20 cellular contexts compared by ENCODE assay signal in the genomic region with DNA sequence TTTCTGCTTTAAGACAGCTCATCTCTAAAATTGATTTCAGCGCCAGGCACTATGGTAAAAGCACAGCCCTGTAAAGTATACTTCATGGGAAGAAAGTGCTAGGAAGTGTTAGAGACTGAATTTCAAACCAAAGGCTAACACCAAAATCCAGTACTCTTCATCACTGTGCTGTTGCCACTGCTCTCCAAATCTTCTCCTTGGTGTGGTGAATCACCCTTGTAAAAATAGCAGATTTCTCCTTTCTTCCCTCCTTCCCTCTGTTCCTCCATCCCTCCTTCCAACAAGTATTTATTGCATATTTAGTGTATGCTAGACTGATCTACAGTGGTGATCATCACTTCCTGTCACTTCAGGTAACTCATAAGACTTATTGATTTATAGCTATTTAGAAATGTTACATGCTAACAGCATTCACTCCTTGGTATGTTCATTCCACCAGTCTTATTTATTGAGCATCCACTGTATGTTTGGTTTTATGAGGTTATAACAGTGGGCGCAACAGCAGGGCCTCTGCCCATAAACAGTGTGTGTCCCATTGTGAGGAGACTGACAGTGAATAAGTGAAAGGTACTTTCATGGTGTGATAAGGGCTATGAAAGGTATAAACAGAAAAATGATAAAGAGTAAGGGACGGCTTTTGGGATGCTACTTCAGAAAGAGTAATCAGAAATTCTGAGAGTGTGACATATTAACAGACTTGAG. TPM values are rescaled to one million over a fixed set of nuclear protein-coding genes. Genes with fewer than 3 reads are reported as not detected.
DNase-seq lines count a peak whose midpoint lies in the region; ATAC-seq, FAIRE-seq and TF ChIP-seq lines count a peak whose summit lies in the region.
"Had no signal": no experiment of that assay in that cellular context is flagged by ENCODE, and none has a peak within 500 bp of the region (broad histone marks: within the 10 kb centered on the region; RNA-seq: fewer than 3 reads in every experiment).

No MANE protein-coding gene starts in this region.

- 92% methylated on average over 3 of the region's 3 CpGs for WGBS in K562 (ENCODE audit: insufficient coverage, low coverage, missing lambda C conversion rate)

- no TSS peak for BruUV-seq in PC-3 (replicated peaks; lab: Mats Ljungman, UMichigan)
- no TSS peak for BruUV-seq in K562 (replicated peaks; lab: Mats Ljungman, UMichigan)

- H3F3A ChIP-seq in PC-3 (ENCODE audit: low read length, unreplicated experiment): no peaks in the 10 kb centered on the region

- no peak for TF ChIP-seq POLR2A in K562 (conservative IDR thresholded peaks at IDR 0.05)

- no peaks in the 10 kb centered on the region for H3K9me1 ChIP-seq in K562 (ENCODE audit: control insufficient read depth, insufficient read depth, low read length)

- no peak for DNase-seq in activated naive CD8-positive, alpha-beta T cell treated with anti-CD3 and anti-CD28 coated beads for 36 hours
- no peak for DNase-seq in PC-3
- no peak for DNase-seq in K562 (ENCODE audit: extremely low read depth in 1 of 4, low spot score in 3 of 4)
- DNase-seq in T1000 (lab: John Stamatoyannopoulos, UW): no peak
- no peak for DNase-seq in KBM-7
- DNase-seq: C1 segment of cervical spinal cord, MV-4-11, NCI-H1105, NCI-H146, NCI-H1930, NCI-H2107, NCI-H446, NCI-H524 treated with DMSO at 0.1 percent for 48 hours, NCI-H774, SK-N-SH had no signal

- no peak overlapping the region for H3K9ac ChIP-seq in PC-3 (ENCODE audit: low read length)
- H3K9ac ChIP-seq in K562 (ENCODE audit: insufficient read depth in 1 of 2, low read depth in 2 of 2, low read length in 2 of 2): no peak overlapping the region
- H3K9ac ChIP-seq: SK-N-SH had no signal

- no peaks in the 10 kb centered on the region for H3K9me3 Mint-ChIP-seq in activated naive CD8-positive, alpha-beta T cell (ENCODE audit: low read depth)
- H3K9me3 Mint-ChIP-seq in activated naive CD8-positive, alpha-beta T cell treated with anti-CD3 and anti-CD28 coated beads for 36 hours: no peaks in the 10 kb centered on the region

- peaks cover 30% of the 10 kb centered on the region for H3K4me1 Mint-ChIP-seq in activated naive CD8-positive, alpha-beta T cell (ENCODE audit: low read depth)
- H3K4me1 Mint-ChIP-seq in activated naive CD8-positive, alpha-beta T cell treated with anti-CD3 and anti-CD28 coated beads for 36 hours: peaks cover 9% of the 10 kb centered on the region

- FAIRE-seq in K562 (lab: Jason Lieb, UNC): peak; percentile 48
- FAIRE-seq: GM18507, HepG2 had no signal

- no peaks in the 10 kb centered on the region for H3K9me2 ChIP-seq in PC-3 (replicated peaks; ENCODE audit: low read length)
- H3K9me2 ChIP-seq: SK-N-SH had no signal

- peaks cover 32% of the 10 kb centered on the region for H3K36me3 Mint-ChIP-seq in activated naive CD8-positive, alpha-beta T cell
- peaks cover 47% of the 10 kb centered on the region for H3K36me3 Mint-ChIP-seq in activated naive CD8-positive, alpha-beta T cell treated with anti-CD3 and anti-CD28 coated beads for 36 hours

- TF ChIP-seq EP300 in K562 (IDR thresholded peaks at IDR 0.05; ENCODE audit: low read length): no peak

- CTCF ChIA-PET in PC-3 (lab: Charles Lee) (no interaction called here), K562 (lab: Yijun Ruan, JAX; ENCODE audit: low intra/inter-chr PET ratio) (no interaction called here)

- H3K27ac ChIP-seq in PC-3 (ENCODE audit: low read length) (no peak overlapping the region), K562 (ENCODE audit: extremely low read depth, low read depth, low read length) (no peak overlapping the region)

- H3K9me3 ChIP-seq in PC-3 (ENCODE audit: low read length) (no peaks in the 10 kb centered on the region), K562 (replicated peaks; ENCODE audit: control insufficient read depth, insufficient read depth, low read depth, low read length) (no peaks in the 10 kb centered on the region)
- H3K9me3 ChIP-seq: SK-N-SH had no signal

- intact Hi-C loops in PC-3 (cut with micrococcal nuclease) (no loop called here), K562 (cut with micrococcal nuclease) (no loop called here)

- no peak for TF ChIP-seq RAD21 in K562 (CRISPR knock-in tag; conservative IDR thresholded peaks at IDR 0.05 in 1 of 2, IDR thresholded peaks at IDR 0.05 in 1 of 2)

- in situ Hi-C loops in K562 (cut with MboI): no loop called here
- in situ Hi-C loops in KBM-7 (cut with MboI; ENCODE audit: low pct_unique_long_range_greater_than_20kb, low sequenced_read_pairs): no loop called here

- no peaks in the 10 kb centered on the region for H3K79me2 ChIP-seq in PC-3 (ENCODE audit: low read length)
- no peaks in the 10 kb centered on the region for H3K79me2 ChIP-seq in K562 (ENCODE audit: control insufficient read depth, insufficient read depth, low read length)

- H2AFZ ChIP-seq in PC-3 (ENCODE audit: low read length) (no peak overlapping the region), K562 (ENCODE audit: low read depth, low read length) (no peak overlapping the region)

- H4K20me1 ChIP-seq in PC-3 (ENCODE audit: low read length): no peaks in the 10 kb centered on the region
- no peaks in the 10 kb centered on the region for H4K20me1 ChIP-seq in K562 (replicated peaks; ENCODE audit: control insufficient read depth, insufficient read depth, low read length)

- no peaks in the 10 kb centered on the region for H3K27me3 Mint-ChIP-seq in activated naive CD8-positive, alpha-beta T cell
- H3K27me3 Mint-ChIP-seq in activated naive CD8-positive, alpha-beta T cell treated with anti-CD3 and anti-CD28 coated beads for 36 hours: no peaks in the 10 kb centered on the region

- peak; percentile 71 for ATAC-seq in PC-3
- no peak for ATAC-seq in K562
- ATAC-seq in HG02884 (IDR thresholded peaks at IDR 0.05; ENCODE audit: unreplicated experiment): no peak
- ATAC-seq: HCT116, HepG2 had no signal

- H3K4me2 ChIP-seq in PC-3 (ENCODE audit: low read length): no peak overlapping the region
- no peak overlapping the region for H3K4me2 ChIP-seq in K562 (ENCODE audit: insufficient read depth, low read length)
- H3K4me2 ChIP-seq: SK-N-SH had no signal

- no peaks in the 10 kb centered on the region for H3K4me1 ChIP-seq in PC-3 (ENCODE audit: insufficient read depth, low read length)
- H3K4me1 ChIP-seq in K562 (replicated peaks in 1 of 2; ENCODE audit: control insufficient read depth in 2 of 2, insufficient read depth in 2 of 2, low read length in 2 of 2): no peaks in the 10 kb centered on the region

- H3K27me3 ChIP-seq in PC-3 (ENCODE audit: low read length): no peaks in the 10 kb centered on the region
- H3K27me3 ChIP-seq in K562 (ENCODE audit: control insufficient read depth in 2 of 2, insufficient read depth in 2 of 2, low read length in 2 of 2): no peaks in the 10 kb centered on the region

- POLR2A ChIA-PET in PC-3 (lab: Charles Lee; ENCODE audit: unreplicated experiment) (no interaction called here), K562 (lab: Yijun Ruan, JAX) (interaction anchor here (1.0 to 1.4 kb wide), 2 partner anchors 12 to 19 kb away, joined by 3 read pairs; no protein-coding TSS in a partner anchor)

- TF ChIP-seq CTCF in PC-3 (conservative IDR thresholded peaks at IDR 0.05; ENCODE audit: low read depth, low read length) (no peak), K562 (IDR thresholded peaks at IDR 0.05 in 2 of 3, conservative IDR thresholded peaks at IDR 0.05 in 1 of 3; ENCODE audit: insufficient read depth in 2 of 3, low read depth in 1 of 3, low read length in 3 of 3) (no peak)

- peak overlapping the region; percentile 36 for H3K27ac Mint-ChIP-seq in activated naive CD8-positive, alpha-beta T cell
- H3K27ac Mint-ChIP-seq in activated naive CD8-positive, alpha-beta T cell treated with anti-CD3 and anti-CD28 coated beads for 36 hours: no peak overlapping the region

- H3K4me3 ChIP-seq in PC-3 (ENCODE audit: low read length) (no peak overlapping the region), K562 (no peak overlapping the region)

- H3K36me3 ChIP-seq in PC-3 (ENCODE audit: low read depth, low read length): peaks cover 92% of the 10 kb centered on the region
- H3K36me3 ChIP-seq in K562 (ENCODE audit: control insufficient read depth, insufficient read depth, low read length): peaks cover 95% of the 10 kb centered on the region

- H3K4me3 Mint-ChIP-seq in activated naive CD8-positive, alpha-beta T cell: no peak overlapping the region
- H3K4me3 Mint-ChIP-seq in activated naive CD8-positive, alpha-beta T cell treated with anti-CD3 and anti-CD28 coated beads for 36 hours: no peak overlapping the region

TF ChIP-seq in K562, 482 proteins besides CTCF, POLR2A, EP300 and RAD21 (continues in another document):
- TF ChIP-seq POLR2AphosphoS5 (IDR thresholded peaks at IDR 0.05; ENCODE audit: control insufficient read depth, insufficient read depth, low read depth, low read length) (no peak), HOXB6 (CRISPR knock-in tag; IDR thresholded peaks at IDR 0.05; ENCODE audit: borderline replicate concordance) (no peak)

RNA-seq across cellular contexts. Expression of a gene that starts 20.0 kb away (rescaled TPM):
- 10 to 100 TPM; 55.5 to 57.3 TPM for total RNA-seq in activated naive CD8-positive, alpha-beta T cell treated with anti-CD3 and anti-CD28 coated beads for 36 hours
- total RNA-seq in PC-3 (2014; rRNA removed) (32.2 and 59.6 TPM in 2 replicates), K562 (2014; rRNA removed) (20.5 and 23.2 TPM in 2 replicates), K562 (2014; rRNA removed; fragmentation: Illumina TruSeq; extraction: Trizol) (24.8 and 28.7 TPM in 2 replicates), K562 (2015; rRNA removed; fragmentation: Illumina TruSeq; extraction: Trizol) (21.7 and 24.5 TPM in 2 replicates), K562 (2021) (36.9 and 37.9 TPM in 2 replicates)
- total RNA-seq in K562 (2011; cell fraction: chromatin; rRNA removed; ENCODE audit: low replicate concordance): 103 and 245 TPM in 2 replicates
- 51.0 and 66.5 TPM in 2 replicates for total RNA-seq in K562 (2011; cell fraction: nucleolus; rRNA removed)
- total RNA-seq in K562 (2011; cell fraction: nucleoplasm; rRNA removed): 131 and 168 TPM in 2 replicates
- polyA plus RNA-seq in K562 (2011; rRNA removed) (54.3 and 95.4 TPM in 2 replicates), K562 (2014; fragmentation: Illumina TruSeq; extraction: Trizol) (23.5 and 26.7 TPM in 2 replicates), K562 (2014; fragmentation: Nextera tagmentation; extraction: Ambion mirVana) (10 to 100 TPM in 1 of 2 experiments, 1 to 10 TPM in 1; 7.5 to 11.7 TPM), K562 (2014; rRNA removed) (26.2 and 31.5 TPM in 2 replicates)
- polyA plus RNA-seq in K562 (2011; cell fraction: cytosol; rRNA removed): 18.7 and 27.9 TPM in 2 replicates
- 94.1 and 101 TPM in 2 replicates for polyA plus RNA-seq in K562 (2011; cell fraction: nucleus; rRNA removed)
- 24.0 and 33.7 TPM in 2 replicates for polyA plus RNA-seq in K562 (2012)
- 122 and 168 TPM in 2 replicates for polyA minus RNA-seq in K562 (2011; rRNA and poly(A)+ RNA removed)
- 40.0 and 58.0 TPM in 2 replicates for polyA minus RNA-seq in K562 (2011; cell fraction: cytosol; rRNA and poly(A)+ RNA removed)
- polyA minus RNA-seq in K562 (2011; cell fraction: nucleus; rRNA and poly(A)+ RNA removed): 89.4 and 102 TPM in 2 replicates
